Comparison of ENCODE assay signal across 14 cellular contexts in the genomic region with DNA sequence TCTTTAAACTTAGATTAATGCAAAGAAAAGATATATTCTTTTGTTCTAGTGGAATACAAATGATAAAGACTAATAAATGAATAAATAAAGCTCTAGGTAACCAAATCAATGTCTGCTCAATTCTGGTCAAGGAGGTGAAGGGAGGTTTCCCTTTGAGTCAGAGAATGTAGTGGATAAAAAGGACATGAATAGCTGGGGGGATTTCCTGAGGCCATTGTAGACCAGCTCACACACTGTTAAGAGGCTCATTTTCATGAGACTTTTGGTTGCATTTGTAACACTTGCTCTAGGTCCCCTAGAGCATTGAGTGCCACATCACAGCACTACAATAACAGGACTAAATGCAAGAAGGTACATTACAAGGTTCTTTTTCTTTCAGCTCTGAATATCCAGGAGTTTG.
DNase-seq lines count a peak whose midpoint lies in the region; ATAC-seq lines count a peak whose summit lies in the region.
"Had no signal": no experiment of that assay in that cellular context is flagged by ENCODE, and none has a peak within 500 bp of the region (broad histone marks: within the 10 kb centered on the region; RNA-seq: fewer than 3 reads in every experiment).

No MANE protein-coding gene starts in this region.

- H3K4me1 Mint-ChIP-seq in activated T-cell treated with anti-CD3 and anti-CD28 coated beads, Interleukin-2, amount 50 U/mL, for 72 hours (ENCODE audit: low read depth): peaks cover 7% of the 10 kb centered on the region
- peaks cover 5% of the 10 kb centered on the region for H3K4me1 Mint-ChIP-seq in activated T-cell treated with anti-CD3 and anti-CD28 coated beads, Interleukin-2, amount 50 U/mL, for 24 hours (ENCODE audit: low read depth)

- no peak overlapping the region for H3K4me3 Mint-ChIP-seq in activated T-cell treated with anti-CD3 and anti-CD28 coated beads, Interleukin-2, amount 50 U/mL, for 72 hours
- H3K4me3 Mint-ChIP-seq in activated T-cell treated with anti-CD3 and anti-CD28 coated beads, Interleukin-2, amount 50 U/mL, for 24 hours: no peak overlapping the region

- H3K36me3 Mint-ChIP-seq in activated T-cell treated with anti-CD3 and anti-CD28 coated beads, Interleukin-2, amount 50 U/mL, for 72 hours (ENCODE audit: insufficient read depth in 2 of 2): no peaks in the 10 kb centered on the region
- no peaks in the 10 kb centered on the region for H3K36me3 Mint-ChIP-seq in activated T-cell treated with anti-CD3 and anti-CD28 coated beads, Interleukin-2, amount 50 U/mL, for 24 hours (ENCODE audit: low read depth)

- H3K27me3 Mint-ChIP-seq in activated T-cell treated with anti-CD3 and anti-CD28 coated beads, Interleukin-2, amount 50 U/mL, for 72 hours (ENCODE audit: low read depth): no peaks in the 10 kb centered on the region
- no peaks in the 10 kb centered on the region for H3K27me3 Mint-ChIP-seq in activated T-cell treated with anti-CD3 and anti-CD28 coated beads, Interleukin-2, amount 50 U/mL, for 24 hours
- H3K27me3 Mint-ChIP-seq: progenitor cell of endocrine pancreas had no signal

- intact Hi-C loops in Right ventricle myocardium inferior (cut with DNase I): no loop called here

- ATAC-seq in activated T-cell treated with anti-CD3 and anti-CD28 coated beads, Interleukin-2, amount 50 U/mL, for 72 hours (replicated peaks in 1 of 2): peak; percentile 53 to 55
- peak; percentile 91 for ATAC-seq in GM21737 (IDR thresholded peaks at IDR 0.05; ENCODE audit: unreplicated experiment)
- peak; percentile 71 for ATAC-seq in HG03175 (IDR thresholded peaks at IDR 0.05; ENCODE audit: unreplicated experiment)
- peak; percentile 80 for ATAC-seq in stimulated activated naive CD8-positive, alpha-beta T cell treated with anti-CD3 and anti-CD28 coated beads, Interleukin-15, Interleukin-2, amounts not matched to agents 100 U/mL and 50 U/mL, for 24 hours
- ATAC-seq in Right ventricle myocardium inferior: no peak
- ATAC-seq: A549 had no signal

- no peak overlapping the region for H3K27ac Mint-ChIP-seq in activated T-cell treated with anti-CD3 and anti-CD28 coated beads, Interleukin-2, amount 50 U/mL, for 72 hours
- H3K27ac Mint-ChIP-seq in activated T-cell treated with anti-CD3 and anti-CD28 coated beads, Interleukin-2, amount 50 U/mL, for 24 hours: no peak overlapping the region
- H3K27ac Mint-ChIP-seq: progenitor cell of endocrine pancreas had no signal

- H3K9me3 Mint-ChIP-seq in activated T-cell treated with anti-CD3 and anti-CD28 coated beads, Interleukin-2, amount 50 U/mL, for 72 hours: no peaks in the 10 kb centered on the region
- H3K9me3 Mint-ChIP-seq in activated T-cell treated with anti-CD3 and anti-CD28 coated beads, Interleukin-2, amount 50 U/mL, for 24 hours: no peaks in the 10 kb centered on the region

- DNase-seq in activated T-cell treated with anti-CD3 and anti-CD28 coated beads, Interleukin-2, amount 50 U/mL, for 72 hours: no peak
- DNase-seq in activated T-cell treated with anti-CD3 and anti-CD28 coated beads, Interleukin-2, amount 50 U/mL, for 24 hours: no peak
- no peak for DNase-seq in stimulated activated naive CD8-positive, alpha-beta T cell treated with anti-CD3 and anti-CD28 coated beads, Interleukin-15, Interleukin-2, amounts not matched to agents 100 U/mL and 50 U/mL, for 24 hours
- DNase-seq in Right ventricle myocardium inferior (ENCODE audit: missing footprints): no peak
- DNase-seq in NCI-H2029 treated with DMSO at 0.1 percent for 48 hours (lab: John Stamatoyannopoulos, UW): no peak
- no peak for DNase-seq in NK-92 treated with Interleukin-12 subunit alpha and Interleukin-12 subunit beta, amount 100 ng/mL, for 24 hours (lab: John Stamatoyannopoulos, UW)
- DNase-seq: activated CD4-positive, alpha-beta T cell treated with anti-CD3 and anti-CD28 coated beads, Interleukin-2, amount 50 U/mL, for 48 hours; amygdala; EL; left ventricle myocardium inferior had no signal
